Comparison of ENCODE assay signal across 8 cellular contexts in genomic region chr19:46748325-46749109, GRCh38. TPM values are rescaled to one million over a fixed set of nuclear protein-coding genes. Genes with fewer than 3 reads are reported as not detected.
DNase-seq lines count a peak whose midpoint lies in the region; ATAC-seq, FAIRE-seq and TF ChIP-seq lines count a peak whose summit lies in the region.

No MANE protein-coding gene starts in this region.

- intact Hi-C loops in HepG2 (cut with micrococcal nuclease; ENCODE audit: unreplicated experiment), result no loop called here

- ATAC-seq in HepG2 (peak; percentile 40), HG02981 (IDR thresholded peaks at IDR 0.05; ENCODE audit: unreplicated experiment) (no peak), GM18873 (IDR thresholded peaks at IDR 0.05; ENCODE audit: low FRiP score, unreplicated experiment) (no peak)

- in situ Hi-C loops in brain microvascular endothelial cell (cut with HindIII; ENCODE audit: low pct_ligation_motif_present, low sequenced_read_pairs), result no loop called here
- in situ Hi-C loops in HepG2 (cut with HindIII; ENCODE audit: extremely low pct_ligation_motif_present, low pct_unique_long_range_greater_than_20kb), result no loop called here

- TF ChIP-seq EP300 in HepG2 (IDR thresholded peaks at IDR 0.05; ENCODE audit: low read depth in 2 of 2, low read length in 2 of 2) (no peak), HepG2 (CRISPR knock-in tag; IDR thresholded peaks at IDR 0.05; ENCODE audit: borderline replicate concordance) (no peak)

- no peak overlapping the region for H2AFZ ChIP-seq in HepG2 (ENCODE audit: low read length)

- H3K27ac ChIP-seq in VCaP (no peak overlapping the region), brain microvascular endothelial cell (no peak overlapping the region), HepG2 (ENCODE audit: extremely low read length, insufficient read depth, low read length) (no peak overlapping the region)

- peaks cover 27% of the 10 kb centered on the region for H3K79me2 ChIP-seq in HepG2 (ENCODE audit: insufficient read depth, low read length)

- H3K27me3 ChIP-seq in brain microvascular endothelial cell (replicated peaks) (no peaks in the 10 kb centered on the region), HepG2 (ENCODE audit: control insufficient read depth in 1 of 2, insufficient read depth in 2 of 2, low read length in 2 of 2) (no peaks in the 10 kb centered on the region; a peak in 2 of 5 replicates)

- H3K4me3 ChIP-seq in brain microvascular endothelial cell (ENCODE audit: low read depth, low read length) (no peak overlapping the region), HepG2 (replicated peaks in 1 of 3; ENCODE audit: insufficient read depth in 1 of 3, low read depth in 2 of 3, low read length in 3 of 3) (no peak overlapping the region)

- no peak overlapping the region for H3K4me2 ChIP-seq in HepG2 (ENCODE audit: low read depth, low read length)

- H3K36me3 ChIP-seq in brain microvascular endothelial cell (replicated peaks) (peaks cover 10% of the 10 kb centered on the region), HepG2 (replicated peaks in 1 of 2; ENCODE audit: control insufficient read depth in 1 of 2, insufficient read depth in 2 of 2, low read length in 2 of 2) (peaks cover 3 to 7% of the 10 kb centered on the region in 2 experiments; a peak in 1 of 5 replicates)

- WGBS in HepG2 (ENCODE audit: low lambda C conversion rate), result 84% methylated on average over 21 of the region's 21 CpGs

- TF ChIP-seq RAD21 in HepG2 (CRISPR knock-in tag; IDR thresholded peaks at IDR 0.05), result no peak

- TF ChIP-seq CTCF in D721Med (IDR thresholded peaks at IDR 0.05; ENCODE audit: insufficient read depth, missing control alignments) (peak; percentile 65), VCaP (conservative IDR thresholded peaks at IDR 0.05) (peak; percentile 87), brain microvascular endothelial cell (IDR thresholded peaks at IDR 0.05; ENCODE audit: low read depth, low read length, missing control alignments) (peak; percentile 89), HepG2 (CRISPR knock-in tag; IDR thresholded peaks at IDR 0.05) (peak; percentile 62)

- H4K20me1 ChIP-seq in HepG2 (ENCODE audit: insufficient read depth, low read length), result peaks cover 13% of the 10 kb centered on the region

- FAIRE-seq in D721Med (lab: Jason Lieb, UNC) (no peak), HepG2 (lab: Jason Lieb, UNC) (peak; percentile 42)

- DNase-seq in D721Med (ENCODE audit: insufficient read length, low spot score) (no peak), LHCN-M2 (ENCODE audit: low read depth) (peak; percentile 50), brain microvascular endothelial cell (peak; percentile 55), HepG2 (ENCODE audit: low spot score) (peak; percentile 54)
- peak; percentile 43 to 69 for DNase-seq in stimulated activated CD8-positive, alpha-beta memory T cell treated with anti-CD3 and anti-CD28 coated beads, Interleukin-2, amount 100 ng/mL, for 1 hour (ENCODE audit: low read depth in 2 of 2)

- peaks cover 22% of the 10 kb centered on the region for H3K4me1 ChIP-seq in HepG2 (ENCODE audit: insufficient read depth, low read length)

- no peak overlapping the region for H3K9ac ChIP-seq in HepG2 (ENCODE audit: insufficient read depth, low read depth, low read length)

- TF ChIP-seq POLR2A in HepG2 (IDR thresholded peaks at IDR 0.05; ENCODE audit: insufficient read depth in 1 of 2, low read depth in 2 of 2, low read length in 2 of 2), result no peak

- CTCF ChIA-PET in HepG2 (lab: Yijun Ruan, JAX; ENCODE audit: low intra/inter-chr PET ratio, low total read pairs), result interaction anchor here (1.0 to 1.2 kb wide), 3 partner anchors 18 to 92 kb away, joined by 3 read pairs; no protein-coding TSS in a partner anchor

- no TSS peak for BruUV-seq in HepG2 (replicated peaks; lab: Mats Ljungman, UMichigan)

- H3K9me3 ChIP-seq in HepG2 (ENCODE audit: low read length), result no peaks in the 10 kb centered on the region

- POLR2A ChIA-PET in HepG2 (lab: Yijun Ruan, JAX), result no interaction called here

RNA-seq across cellular contexts. Expression of gene STRN4, which starts 2.3 kb away (rescaled TPM):
- total RNA-seq in LHCN-M2 (2014; rRNA removed) (78.1 and 83.9 TPM in 2 replicates), HepG2 (2016; rRNA removed; fragmentation: Illumina TruSeq; extraction: Trizol) (32.2 and 43.1 TPM in 2 replicates)
- polyA plus RNA-seq in LHCN-M2 (2012), result 42.8 TPM
- total RNA-seq in HepG2 (2016; cell fraction: cytosol; rRNA removed; fragmentation: Illumina TruSeq; extraction: Trizol; ENCODE audit: low read depth), result 13.6 and 15.4 TPM in 2 replicates
- total RNA-seq in HepG2 (2016; cell fraction: insoluble cytoplasmic fraction; rRNA removed; fragmentation: Illumina TruSeq; extraction: Trizol), result 25.7 and 41.7 TPM in 2 replicates
- total RNA-seq in HepG2 (2016; cell fraction: membrane; rRNA removed; fragmentation: Illumina TruSeq; extraction: Trizol), result 30.2 and 30.9 TPM in 2 replicates
- total RNA-seq in HepG2 (2016; cell fraction: nucleus; rRNA removed; fragmentation: Illumina TruSeq; extraction: Trizol), result 30.6 and 31.6 TPM in 2 replicates
- polyA plus RNA-seq in HepG2 (2011; rRNA removed), result 57.3 and 80.7 TPM in 2 replicates
- 34.2 and 64.8 TPM in 2 replicates for polyA plus RNA-seq in HepG2 (2011; cell fraction: cytosol; rRNA removed)
- polyA plus RNA-seq in HepG2 (2011; cell fraction: nucleus; rRNA removed), result 266 and 313 TPM in 2 replicates
- polyA plus RNA-seq in HepG2 (2012), result 35.6 and 48.5 TPM in 2 replicates
- 8.5 and 9.3 TPM in 2 replicates for polyA plus RNA-seq in HepG2 (2016; cell fraction: cytosol; fragmentation: Illumina TruSeq; extraction: Trizol; ENCODE audit: low read depth)
- polyA plus RNA-seq in HepG2 (2016; cell fraction: insoluble cytoplasmic fraction; fragmentation: Illumina TruSeq; extraction: Trizol; ENCODE audit: low read depth), result 34.1 and 37.8 TPM in 2 replicates
- 21.1 and 23.2 TPM in 2 replicates for polyA plus RNA-seq in HepG2 (2016; cell fraction: membrane; fragmentation: Illumina TruSeq; extraction: Trizol; ENCODE audit: low read depth)
- 78.0 and 78.1 TPM in 2 replicates for polyA plus RNA-seq in HepG2 (2016; cell fraction: nucleus; fragmentation: Illumina TruSeq; extraction: Trizol; ENCODE audit: insufficient read depth, low read depth)
- 47.8 and 141 TPM in 2 replicates for polyA minus RNA-seq in HepG2 (2011; rRNA and poly(A)+ RNA removed; ENCODE audit: low replicate concordance)
- polyA minus RNA-seq in HepG2 (2011; cell fraction: cytosol; rRNA and poly(A)+ RNA removed), result 30.6 and 39.4 TPM in 2 replicates
- 37.0 and 47.4 TPM in 2 replicates for polyA minus RNA-seq in HepG2 (2011; cell fraction: nucleus; rRNA and poly(A)+ RNA removed)

RNA-seq across cellular contexts. Expression of gene FKRP, which starts 2.7 kb away (rescaled TPM):
- 29.7 and 33.8 TPM in 2 replicates for total RNA-seq in LHCN-M2 (2014; rRNA removed)
- 17.0 TPM for polyA plus RNA-seq in LHCN-M2 (2012)
- 4.0 and 9.8 TPM in 2 replicates for total RNA-seq in HepG2 (2016; rRNA removed; fragmentation: Illumina TruSeq; extraction: Trizol)
- 1.2 and 1.9 TPM in 2 replicates for total RNA-seq in HepG2 (2016; cell fraction: cytosol; rRNA removed; fragmentation: Illumina TruSeq; extraction: Trizol; ENCODE audit: low read depth)
- total RNA-seq in HepG2 (2016; cell fraction: insoluble cytoplasmic fraction; rRNA removed; fragmentation: Illumina TruSeq; extraction: Trizol), result 3.4 and 11.2 TPM in 2 replicates
- 3.6 and 3.7 TPM in 2 replicates for total RNA-seq in HepG2 (2016; cell fraction: membrane; rRNA removed; fragmentation: Illumina TruSeq; extraction: Trizol)
- 11.2 and 11.6 TPM in 2 replicates for total RNA-seq in HepG2 (2016; cell fraction: nucleus; rRNA removed; fragmentation: Illumina TruSeq; extraction: Trizol)
- 7.3 and 9.2 TPM in 2 replicates for polyA plus RNA-seq in HepG2 (2011; rRNA removed)
- 7.8 and 9.7 TPM in 2 replicates for polyA plus RNA-seq in HepG2 (2011; cell fraction: cytosol; rRNA removed)
- polyA plus RNA-seq in HepG2 (2011; cell fraction: nucleus; rRNA removed), result 27.5 and 33.9 TPM in 2 replicates
- 12.4 and 17.0 TPM in 2 replicates for polyA plus RNA-seq in HepG2 (2012)
- 0.63 and 1.3 TPM in 2 replicates for polyA plus RNA-seq in HepG2 (2016; cell fraction: cytosol; fragmentation: Illumina TruSeq; extraction: Trizol; ENCODE audit: low read depth)
- polyA plus RNA-seq in HepG2 (2016; cell fraction: insoluble cytoplasmic fraction; fragmentation: Illumina TruSeq; extraction: Trizol; ENCODE audit: low read depth), result 5.1 TPM in 2 replicates
- polyA plus RNA-seq in HepG2 (2016; cell fraction: membrane; fragmentation: Illumina TruSeq; extraction: Trizol; ENCODE audit: low read depth), result 1.7 and 2.3 TPM in 2 replicates
- 34.8 and 35.7 TPM in 2 replicates for polyA plus RNA-seq in HepG2 (2016; cell fraction: nucleus; fragmentation: Illumina TruSeq; extraction: Trizol; ENCODE audit: insufficient read depth, low read depth)
- polyA minus RNA-seq in HepG2 (2011; rRNA and poly(A)+ RNA removed; ENCODE audit: low replicate concordance), result 6.9 and 11.0 TPM in 2 replicates
- 7.5 and 8.8 TPM in 2 replicates for polyA minus RNA-seq in HepG2 (2011; cell fraction: cytosol; rRNA and poly(A)+ RNA removed)
- polyA minus RNA-seq in HepG2 (2011; cell fraction: nucleus; rRNA and poly(A)+ RNA removed), result 10.3 and 11.5 TPM in 2 replicates

RNA-seq across cellular contexts. Expression of gene PRKD2, which starts 31.6 kb away (rescaled TPM):
- total RNA-seq in LHCN-M2 (2014; rRNA removed) (17.3 and 25.2 TPM in 2 replicates), HepG2 (2016; rRNA removed; fragmentation: Illumina TruSeq; extraction: Trizol) (6.7 and 13.2 TPM in 2 replicates)
- polyA plus RNA-seq in LHCN-M2 (2012), result 17.4 TPM
- total RNA-seq in HepG2 (2016; cell fraction: cytosol; rRNA removed; fragmentation: Illumina TruSeq; extraction: Trizol; ENCODE audit: low read depth), result 3.7 and 5.6 TPM in 2 replicates
- total RNA-seq in HepG2 (2016; cell fraction: insoluble cytoplasmic fraction; rRNA removed; fragmentation: Illumina TruSeq; extraction: Trizol), result 7.7 and 10.7 TPM in 2 replicates
- 10.7 and 11.6 TPM in 2 replicates for total RNA-seq in HepG2 (2016; cell fraction: membrane; rRNA removed; fragmentation: Illumina TruSeq; extraction: Trizol)
- 9.5 and 12.7 TPM in 2 replicates for total RNA-seq in HepG2 (2016; cell fraction: nucleus; rRNA removed; fragmentation: Illumina TruSeq; extraction: Trizol)
- polyA plus RNA-seq in HepG2 (2011; rRNA removed), result 7.3 and 9.2 TPM in 2 replicates
- 5.7 and 8.3 TPM in 2 replicates for polyA plus RNA-seq in HepG2 (2011; cell fraction: cytosol; rRNA removed)
- 19.6 and 26.3 TPM in 2 replicates for polyA plus RNA-seq in HepG2 (2011; cell fraction: nucleus; rRNA removed)
- polyA plus RNA-seq in HepG2 (2012), result 12.3 and 18.9 TPM in 2 replicates
- 4.2 and 4.7 TPM in 2 replicates for polyA plus RNA-seq in HepG2 (2016; cell fraction: cytosol; fragmentation: Illumina TruSeq; extraction: Trizol; ENCODE audit: low read depth)
- 12.5 and 12.9 TPM in 2 replicates for polyA plus RNA-seq in HepG2 (2016; cell fraction: insoluble cytoplasmic fraction; fragmentation: Illumina TruSeq; extraction: Trizol; ENCODE audit: low read depth)
- 6.8 and 7.6 TPM in 2 replicates for polyA plus RNA-seq in HepG2 (2016; cell fraction: membrane; fragmentation: Illumina TruSeq; extraction: Trizol; ENCODE audit: low read depth)
- 26.1 and 27.2 TPM in 2 replicates for polyA plus RNA-seq in HepG2 (2016; cell fraction: nucleus; fragmentation: Illumina TruSeq; extraction: Trizol; ENCODE audit: insufficient read depth, low read depth)
- polyA minus RNA-seq in HepG2 (2011; rRNA and poly(A)+ RNA removed; ENCODE audit: low replicate concordance), result 10.6 and 14.4 TPM in 2 replicates
- 8.2 and 11.7 TPM in 2 replicates for polyA minus RNA-seq in HepG2 (2011; cell fraction: cytosol; rRNA and poly(A)+ RNA removed)
- polyA minus RNA-seq in HepG2 (2011; cell fraction: nucleus; rRNA and poly(A)+ RNA removed), result 9.1 TPM in 2 replicates

RNA-seq across cellular contexts. Expression of gene SLC1A5, which starts 39.9 kb away (rescaled TPM):
- 68.0 and 77.1 TPM in 2 replicates for total RNA-seq in LHCN-M2 (2014; rRNA removed)
- 54.3 TPM for polyA plus RNA-seq in LHCN-M2 (2012)
- total RNA-seq in HepG2 (2016; rRNA removed; fragmentation: Illumina TruSeq; extraction: Trizol), result 62.9 and 120 TPM in 2 replicates
- total RNA-seq in HepG2 (2016; cell fraction: cytosol; rRNA removed; fragmentation: Illumina TruSeq; extraction: Trizol; ENCODE audit: low read depth), result 32.1 and 33.8 TPM in 2 replicates
- 60.0 and 120 TPM in 2 replicates for total RNA-seq in HepG2 (2016; cell fraction: insoluble cytoplasmic fraction; rRNA removed; fragmentation: Illumina TruSeq; extraction: Trizol)
- total RNA-seq in HepG2 (2016; cell fraction: membrane; rRNA removed; fragmentation: Illumina TruSeq; extraction: Trizol), result 66.6 and 68.6 TPM in 2 replicates
- total RNA-seq in HepG2 (2016; cell fraction: nucleus; rRNA removed; fragmentation: Illumina TruSeq; extraction: Trizol), result 104 and 128 TPM in 2 replicates
- polyA plus RNA-seq in HepG2 (2011; rRNA removed), result 159 and 209 TPM in 2 replicates
- polyA plus RNA-seq in HepG2 (2011; cell fraction: cytosol; rRNA removed), result 144 and 165 TPM in 2 replicates
- polyA plus RNA-seq in HepG2 (2011; cell fraction: nucleus; rRNA removed), result 113 and 131 TPM in 2 replicates
- 119 and 235 TPM in 2 replicates for polyA plus RNA-seq in HepG2 (2012)
- polyA plus RNA-seq in HepG2 (2016; cell fraction: cytosol; fragmentation: Illumina TruSeq; extraction: Trizol; ENCODE audit: low read depth), result 34.6 and 34.8 TPM in 2 replicates
- 74.0 and 78.9 TPM in 2 replicates for polyA plus RNA-seq in HepG2 (2016; cell fraction: insoluble cytoplasmic fraction; fragmentation: Illumina TruSeq; extraction: Trizol; ENCODE audit: low read depth)
- polyA plus RNA-seq in HepG2 (2016; cell fraction: membrane; fragmentation: Illumina TruSeq; extraction: Trizol; ENCODE audit: low read depth), result 51.1 and 55.4 TPM in 2 replicates
- 197 and 219 TPM in 2 replicates for polyA plus RNA-seq in HepG2 (2016; cell fraction: nucleus; fragmentation: Illumina TruSeq; extraction: Trizol; ENCODE audit: insufficient read depth, low read depth)
- polyA minus RNA-seq in HepG2 (2011; rRNA and poly(A)+ RNA removed; ENCODE audit: low replicate concordance), result 282 and 502 TPM in 2 replicates
- 101 and 104 TPM in 2 replicates for polyA minus RNA-seq in HepG2 (2011; cell fraction: cytosol; rRNA and poly(A)+ RNA removed)
- 52.3 and 68.3 TPM in 2 replicates for polyA minus RNA-seq in HepG2 (2011; cell fraction: nucleus; rRNA and poly(A)+ RNA removed)
